ENCODE assay signal across 14 cellular contexts in genomic region chr9:126752376-126752775, GRCh38.
"Had no signal": no experiment of that assay in that cellular context is flagged by ENCODE, and none has a peak within 500 bp of the region (broad histone marks: within the 10 kb centered on the region; RNA-seq: fewer than 3 reads in every experiment).

No MANE protein-coding gene starts in this region.

- H3K9me3 ChIP-seq: body of pancreas, lower lobe of right lung, neutrophil, tibial artery had no signal

- H3K36me3 ChIP-seq: lower lobe of right lung, neutrophil, tibial artery had no signal

- DNase-seq: activated effector memory CD4-positive, alpha-beta T cell treated with anti-CD3 and anti-CD28 coated beads, Interleukin-2, amount 50 U/mL, for 16 hours; activated T-cell treated with anti-CD3 and anti-CD28 coated beads, Interleukin-2, amount 50 U/mL, for 4 hours; amniotic stem cell; body of pancreas; effector memory CD8-positive, alpha-beta T cell; kidney glomerular epithelial cell; lower lobe of right lung; naive thymus-derived CD8-positive, alpha-beta T cell; right cardiac atrium; T-helper 2 cell; tibial artery had no signal

- H3K4me1 ChIP-seq: body of pancreas, lower lobe of right lung, tibial artery had no signal

- H3K27me3 ChIP-seq: body of pancreas had no signal

- H3K27ac ChIP-seq: body of pancreas, lower lobe of right lung, neutrophil, tibial artery had no signal

- ATAC-seq: activated naive CD4-positive, alpha-beta T cell treated with anti-CD3 and anti-CD28 coated beads, Interleukin-2, amount 50 U/mL, for 72 hours; activated T-cell treated with anti-CD3 and anti-CD28 coated beads, Interleukin-2, amount 50 U/mL, for 4 hours; body of pancreas; effector memory CD8-positive, alpha-beta T cell; naive thymus-derived CD8-positive, alpha-beta T cell; right cardiac atrium; stimulated activated effector memory CD8-positive, alpha-beta T cell treated with anti-CD3 and anti-CD28 coated beads, Interleukin-12 subunit alpha, Interleukin-12 subunit beta, amount 100 ng/mL, for 72 hours had no signal

- H3K4me3 ChIP-seq: body of pancreas, lower lobe of right lung, tibial artery had no signal
